ENCODE assay signal across 25 cellular contexts in the genomic region with DNA sequence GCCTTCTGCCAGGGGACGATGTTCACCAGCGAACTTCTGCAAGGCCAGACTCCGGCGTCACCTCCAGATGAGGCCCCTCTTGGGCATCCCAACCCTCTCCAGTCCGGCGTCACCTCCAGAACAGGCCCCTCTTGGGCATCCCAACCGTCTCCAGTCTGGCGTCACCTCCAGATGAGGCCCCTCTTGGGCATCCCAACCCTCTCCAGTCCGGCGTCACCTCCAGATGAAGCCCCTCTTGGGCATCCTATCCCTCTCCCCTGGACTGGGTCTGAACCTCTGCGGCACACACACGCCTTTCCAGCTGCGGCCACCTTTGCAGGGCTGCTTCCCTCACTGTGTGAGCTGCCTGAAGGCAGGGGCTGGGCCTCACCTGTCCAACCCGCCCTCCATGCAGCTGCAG.
"Had no signal": no experiment of that assay in that cellular context is flagged by ENCODE, and none has a peak within 500 bp of the region (broad histone marks: within the 10 kb centered on the region; RNA-seq: fewer than 3 reads in every experiment).

No MANE protein-coding gene starts in this region.

- H3K4me3 Mint-ChIP-seq: immature natural killer cell, nephron had no signal

- H3K36me3 Mint-ChIP-seq: immature natural killer cell had no signal

- H3K9ac ChIP-seq: parathyroid adenoma had no signal

- FAIRE-seq: endometrium, keratinocyte had no signal

- H3K27ac ChIP-seq: colonic mucosa, epithelial cell of prostate, esophagus muscularis mucosa, gastroesophageal sphincter, parathyroid adenoma, prostate gland, spleen, stomach, thoracic aorta, transverse colon had no signal

- ATAC-seq: gastroesophageal sphincter, left colon, sciatic nerve had no signal

- H3K4me3 ChIP-seq: colonic mucosa, esophagus muscularis mucosa, gastroesophageal sphincter, prostate gland, spleen, stomach, thoracic aorta, transverse colon had no signal

- H3K27me3 ChIP-seq: colonic mucosa, esophagus muscularis mucosa, gastroesophageal sphincter, spleen, stomach, transverse colon had no signal

- H2AFZ ChIP-seq: parathyroid adenoma had no signal

- DNase-seq: colonic mucosa; effector CD4-positive, alpha-beta T cell; glutamatergic neuron; immature natural killer cell; left colon; mesendoderm; naive B cell; spleen; stimulated activated CD4-positive, alpha-beta T cell treated with anti-CD3 and anti-CD28 coated beads, Interleukin-15, amount 100 ng/mL, for 24 hours; stimulated activated CD4-positive, alpha-beta T cell treated with anti-CD3 and anti-CD28 coated beads, Interleukin-1b, Interleukin-23, amount 100 ng/mL, for 48 hours; stimulated activated CD4-positive, alpha-beta T cell treated with anti-CD3 and anti-CD28 coated beads, Interleukin-4, amount 100 ng/mL, for 24 hours; stimulated activated naive CD4-positive, alpha-beta T cell; stomach; substantia nigra; transverse colon had no signal

- H3K36me3 ChIP-seq: colonic mucosa, prostate gland, thoracic aorta, transverse colon had no signal

- H3K9me3 Mint-ChIP-seq: immature natural killer cell, naive B cell, nephron had no signal

- H3K27me3 Mint-ChIP-seq: naive B cell had no signal

- H3K9me3 ChIP-seq: colonic mucosa, esophagus muscularis mucosa, gastroesophageal sphincter, prostate gland, spleen, stomach, thoracic aorta, transverse colon had no signal

- H3K4me1 ChIP-seq: colonic mucosa, parathyroid adenoma, prostate gland had no signal
